ENCODE assay signal across 8 cellular contexts in the genomic region with DNA sequence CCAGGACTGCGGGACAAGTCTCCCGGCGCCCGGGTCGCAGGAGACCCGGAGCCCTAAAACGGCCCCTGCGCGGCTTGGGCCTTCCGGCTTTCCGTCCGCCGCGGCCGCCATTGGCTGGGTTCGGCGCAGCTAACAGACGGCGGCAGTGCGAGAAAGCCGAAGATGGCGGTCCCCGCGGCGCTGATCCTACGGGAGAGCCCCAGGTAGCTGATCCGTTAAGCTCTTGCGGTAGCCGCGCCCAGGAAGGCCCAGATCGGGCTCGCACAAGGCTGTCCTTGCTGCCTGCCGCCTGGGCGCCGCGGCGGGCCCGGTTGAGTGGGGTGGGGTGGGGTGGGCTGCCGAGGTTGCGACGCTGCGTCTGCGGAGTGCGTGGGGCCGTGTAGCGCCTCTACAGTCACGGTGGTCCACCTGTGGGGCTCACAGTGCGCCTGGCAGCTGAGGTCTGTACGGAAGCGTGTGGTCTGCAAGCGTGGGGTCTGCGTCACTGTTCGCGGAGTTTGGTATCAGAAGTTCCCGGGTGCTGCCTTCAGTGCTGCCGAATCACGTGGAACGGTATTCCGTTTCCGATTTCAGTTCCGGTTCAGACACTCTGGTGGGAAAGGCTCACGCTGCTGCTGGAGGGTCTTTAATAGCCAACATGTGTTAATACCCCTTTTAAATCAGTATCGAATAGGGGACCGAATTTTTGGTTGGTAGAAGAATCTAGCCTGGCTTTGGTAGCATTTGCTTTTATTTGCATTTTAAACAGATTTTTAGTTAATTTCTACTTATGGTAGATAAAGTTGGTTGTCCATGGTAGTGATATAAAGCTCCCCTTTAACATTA. TPM values are rescaled to one million over a fixed set of nuclear protein-coding genes. Genes with fewer than 3 reads are reported as not detected.
DNase-seq lines count a peak whose midpoint lies in the region; ATAC-seq and TF ChIP-seq lines count a peak whose summit lies in the region.

A gene (plus strand): TSS at position 135 of the 825 bp plus-strand sequence.

- H3K4me2 ChIP-seq in OCI-LY1 (ENCODE audit: low read length) = peak within 1 kb of the TSS; percentile 89

- H3K79me2 ChIP-seq in OCI-LY1 (ENCODE audit: insufficient read depth, low read length) = peaks cover 8% of the 10 kb centered on the region; the same call in 1 of the 2 replicates

- H3K9me3 ChIP-seq in OCI-LY1 (ENCODE audit: low read length) = no peaks in the 10 kb centered on the region

- TF ChIP-seq CTCF in OCI-LY1 (IDR thresholded peaks at IDR 0.05; ENCODE audit: low read length) = no peak

- no peaks in the 10 kb centered on the region for H3K27me3 ChIP-seq in OCI-LY1 (ENCODE audit: insufficient read depth, low read length)

- H4K20me1 ChIP-seq in OCI-LY1 (ENCODE audit: insufficient read depth, low read length) = no peaks in the 10 kb centered on the region

- H3F3A ChIP-seq in OCI-LY1 (ENCODE audit: insufficient read depth, low read length) = no peaks in the 10 kb centered on the region

- peaks cover 11% of the 10 kb centered on the region; the same call in 1 of the 2 replicates for H3K36me3 ChIP-seq in OCI-LY1 (ENCODE audit: insufficient read depth, low read length)

- no peaks in the 10 kb centered on the region for H3K9me2 ChIP-seq in OCI-LY1 (ENCODE audit: low read depth, low read length)

- ATAC-seq in GM21367 (IDR thresholded peaks at IDR 0.05; ENCODE audit: unreplicated experiment) = peak; percentile 87

- H3K4me3 ChIP-seq in OCI-LY1 (ENCODE audit: low read depth, low read length, poor library complexity, severe bottlenecking) = peak within 1 kb of the TSS; percentile 72

- peak within 1 kb of the TSS; percentile 89 for H3K9ac ChIP-seq in OCI-LY1 (ENCODE audit: low read length)

- peak within 1 kb of the TSS; percentile 74; the same call in 1 of the 2 replicates for H2AFZ ChIP-seq in OCI-LY1 (ENCODE audit: low read length)

- in situ Hi-C loops in Caki2 (cut with HindIII; ENCODE audit: low pct_unique_long_range_greater_than_20kb, low sequenced_read_pairs) = no loop called here

- DNase-seq in Caki2 (ENCODE audit: low read depth) (peak; percentile 61), HT1080 (ENCODE audit: low read depth) (peak; percentile 78), epidermal melanocyte (ENCODE audit: insufficient read length, low spot score) (peak; percentile 45), middle frontal gyrus (ENCODE audit: extremely low spot score, low spot score) (peak; percentile 82)
- peak; percentile 88 for DNase-seq in activated CD8-positive, alpha-beta memory T cell treated with anti-CD3 and anti-CD28 coated beads, Interleukin-2, amount 50 U/mL, for 48 hours
- DNase-seq in stimulated activated CD8-positive, alpha-beta memory T cell treated with anti-CD3 and anti-CD28 coated beads, Interleukin-2, amount 100 ng/mL, for 1 hour (ENCODE audit: low read depth in 2 of 2) = peak; percentile 55 to 65

- peak within 1 kb of the TSS; percentile 36 for H3K27ac ChIP-seq in OCI-LY1 (ENCODE audit: low read depth, low read length, poor library complexity, severe bottlenecking)

- peaks cover 40% of the 10 kb centered on the region for H3K4me1 ChIP-seq in OCI-LY1 (ENCODE audit: insufficient read depth, low read length, severe bottlenecking)

RNA-seq across cellular contexts. Expression of the gene that starts here (rescaled TPM):
- 9.2 and 22.7 TPM in 2 replicates for total RNA-seq in Caki2 (2014; rRNA removed; shearing (Covaris generic); ENCODE audit: low replicate concordance)
- total RNA-seq in HT1080 (2014; rRNA removed; shearing (Covaris generic)) = 31.9 and 33.4 TPM in 2 replicates
- polyA plus RNA-seq in HT1080 (2015; cell fraction: cytosol; rRNA removed) = 28.1 and 31.2 TPM in 2 replicates
- 25.1 and 25.2 TPM in 2 replicates for polyA plus RNA-seq in HT1080 (2015; cell fraction: nucleus; rRNA removed)

Comparison
In these comparisons a context has a peak if more than half of its experiments do, and no peak if none do; other contexts are left out.
1. Peak in every context shown above with its lines: DNase-seq, ATAC-seq, H3K4me3 ChIP-seq and H3K27ac ChIP-seq.